Comparison of ENCODE assay signal across 1 cellular context in the genomic region with DNA sequence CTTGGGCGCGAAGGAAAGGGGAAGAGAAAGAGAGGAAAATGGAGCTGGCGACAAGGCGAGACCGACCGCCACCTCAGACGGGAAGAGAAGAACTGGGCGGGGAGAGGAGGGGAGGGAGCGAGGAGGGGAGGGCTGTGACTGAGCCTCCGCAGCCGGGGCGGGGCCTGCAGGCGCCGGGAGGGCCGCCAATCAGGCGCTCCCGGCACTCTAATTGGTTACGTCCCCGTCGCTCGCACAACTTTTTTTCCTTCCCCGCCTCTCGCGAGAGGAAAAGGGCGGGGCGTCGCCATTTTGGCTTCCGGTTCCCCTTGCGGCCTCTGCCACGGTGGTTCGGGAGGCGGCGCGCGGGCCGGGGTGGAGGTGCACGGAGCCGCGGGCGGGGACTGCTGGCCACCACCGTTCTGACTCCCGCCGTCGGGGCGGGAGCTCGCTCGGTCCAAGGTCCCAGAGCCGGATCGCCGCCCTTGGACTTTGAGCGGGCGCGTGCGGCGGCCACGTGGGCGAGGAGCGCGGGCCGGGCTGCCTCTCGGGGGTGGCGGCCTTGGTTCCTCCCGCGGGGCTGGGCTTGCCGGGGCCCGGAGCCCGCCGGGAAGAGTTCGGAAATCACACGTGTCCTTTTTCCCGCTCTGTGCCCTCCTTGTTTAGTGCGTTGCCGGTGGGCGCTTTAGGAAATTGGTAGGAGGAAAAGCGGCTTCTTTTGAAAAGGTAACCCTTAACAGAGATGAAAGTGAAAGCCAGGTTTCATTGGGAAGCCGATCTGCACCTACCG.
TF ChIP-seq lines count a peak whose summit lies in the region.

Gene GDI2 (minus strand): TSS at position 94 of the 769 bp plus-strand sequence. CDS start 176 bp downstream, outside the sequence.

TF ChIP-seq in HEK293, 187 proteins besides CTCF, POLR2A, EP300 and RAD21 (continued from another document and continues in another):
- TF ChIP-seq PRDM4 (tag by site-specific recombination; IDR thresholded peaks at IDR 0.05) (no peak; the same call in 1 of the 2 replicates), ZNF324 (tag by site-specific recombination; IDR thresholded peaks at IDR 0.05) (no peak), ZNF169 (tag by site-specific recombination; IDR thresholded peaks at IDR 0.05) (no peak), BCL11A (tag by site-specific recombination; IDR thresholded peaks at IDR 0.05; ENCODE audit: low read depth) (no peak), HOXD13 (CRISPR knock-in tag; IDR thresholded peaks at IDR 0.05; ENCODE audit: borderline replicate concordance) (no peak), ZNF112 (tag by site-specific recombination; IDR thresholded peaks at IDR 0.05) (no peak), ZNF837 (tag by site-specific recombination; IDR thresholded peaks at IDR 0.05) (no peak), GFI1B (tag by site-specific recombination; IDR thresholded peaks at IDR 0.05) (no peak), GLI2 (tag by site-specific recombination; IDR thresholded peaks at IDR 0.05; ENCODE audit: borderline replicate concordance, low read depth) (no peak), ZNF747 (tag by site-specific recombination; IDR thresholded peaks at IDR 0.05) (no peak), ZNF280D (tag by site-specific recombination; IDR thresholded peaks at IDR 0.05) (no peak), ZNF292 (tag by site-specific recombination; IDR thresholded peaks at IDR 0.05; ENCODE audit: borderline replicate concordance, low read depth) (no peak), ZNF677 (tag by site-specific recombination; IDR thresholded peaks at IDR 0.05) (no peak), ZNF707 (tag by site-specific recombination; IDR thresholded peaks at IDR 0.05) (no peak), ZBTB1 (tag by site-specific recombination; IDR thresholded peaks at IDR 0.05) (no peak), KLF7 (tag by site-specific recombination; IDR thresholded peaks at IDR 0.05; ENCODE audit: borderline replicate concordance) (0 out of 2 replicates have a peak, but pooled peaks have one; percentile 51), ZNF354C (tag by site-specific recombination; IDR thresholded peaks at IDR 0.05; ENCODE audit: borderline replicate concordance, low read depth) (no peak), ZNF658 (tag by site-specific recombination; IDR thresholded peaks at IDR 0.05) (no peak), ZNF830 (tag by site-specific recombination; IDR thresholded peaks at IDR 0.05; ENCODE audit: low read depth) (no peak), SETDB1 (IDR thresholded peaks at IDR 0.05; ENCODE audit: insufficient read length, low read length) (no peak), SP7 (tag by site-specific recombination; IDR thresholded peaks at IDR 0.05) (peak; percentile 47; the same call in 1 of the 2 replicates), ZNF148 (tag by site-specific recombination; IDR thresholded peaks at IDR 0.05; ENCODE audit: borderline replicate concordance) (no peak), PRDM1 (tag by site-specific recombination; IDR thresholded peaks at IDR 0.05) (peak; percentile 42; the same call in 1 of the 2 replicates), ZFHX2 (tag by site-specific recombination; conservative IDR thresholded peaks at IDR 0.05) (peak; percentile 90), BCL11B (tag by site-specific recombination; IDR thresholded peaks at IDR 0.05; ENCODE audit: low read depth) (no peak), ZSCAN30 (tag by site-specific recombination; IDR thresholded peaks at IDR 0.05) (peak; percentile 92), SCRT2 (tag by site-specific recombination; IDR thresholded peaks at IDR 0.05) (no peak), ZNF48 (tag by site-specific recombination; IDR thresholded peaks at IDR 0.05) (no peak), GLIS2 (tag by site-specific recombination; IDR thresholded peaks at IDR 0.05) (peak; percentile 43; the same call in 1 of the 2 replicates), SP3 (tag by site-specific recombination; IDR thresholded peaks at IDR 0.05) (peak; percentile 92), KLF16 (tag by site-specific recombination; IDR thresholded peaks at IDR 0.05) (peak; percentile 79), KLF1 (tag by site-specific recombination; IDR thresholded peaks at IDR 0.05) (peak; percentile 69; the same call in 1 of the 2 replicates), ZNF701 (tag by site-specific recombination; IDR thresholded peaks at IDR 0.05) (no peak), ZNF544 (tag by site-specific recombination; IDR thresholded peaks at IDR 0.05) (no peak), SALL2 (tag by site-specific recombination; IDR thresholded peaks at IDR 0.05; ENCODE audit: borderline replicate concordance) (no peak)
- TF ChIP-seq, protein P1, sequence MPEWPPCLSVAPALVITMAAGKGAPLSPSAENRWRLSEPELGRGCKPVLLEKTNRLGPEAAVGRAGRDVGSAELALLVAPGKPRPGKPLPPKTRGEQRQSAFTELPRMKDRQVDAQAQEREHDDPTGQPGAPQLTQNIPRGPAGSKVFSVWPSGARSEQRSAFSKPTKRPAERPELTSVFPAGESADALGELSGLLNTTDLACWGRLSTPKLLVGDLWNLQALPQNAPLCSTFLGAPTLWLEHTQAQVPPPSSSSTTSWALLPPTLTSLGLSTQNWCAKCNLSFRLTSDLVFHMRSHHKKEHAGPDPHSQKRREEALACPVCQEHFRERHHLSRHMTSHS (tag by site-specific recombination; IDR thresholded peaks at IDR 0.05), result no peak
- TF ChIP-seq, protein P2, sequence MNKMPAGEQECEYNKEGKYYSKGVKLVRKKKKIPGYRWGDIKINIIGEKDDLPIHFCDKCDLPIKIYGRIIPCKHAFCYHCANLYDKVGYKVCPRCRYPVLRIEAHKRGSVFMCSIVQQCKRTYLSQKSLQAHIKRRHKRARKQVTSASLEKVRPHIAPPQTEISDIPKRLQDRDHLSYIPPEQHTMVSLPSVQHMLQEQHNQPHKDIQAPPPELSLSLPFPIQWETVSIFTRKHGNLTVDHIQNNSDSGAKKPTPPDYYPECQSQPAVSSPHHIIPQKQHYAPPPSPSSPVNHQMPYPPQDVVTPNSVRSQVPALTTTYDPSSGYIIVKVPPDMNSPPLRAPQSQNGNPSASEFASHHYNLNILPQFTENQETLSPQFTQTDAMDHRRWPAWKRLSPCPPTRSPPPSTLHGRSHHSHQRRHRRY (tag by site-specific recombination; IDR thresholded peaks at IDR 0.05), result no peak
- TF ChIP-seq, protein P3, sequence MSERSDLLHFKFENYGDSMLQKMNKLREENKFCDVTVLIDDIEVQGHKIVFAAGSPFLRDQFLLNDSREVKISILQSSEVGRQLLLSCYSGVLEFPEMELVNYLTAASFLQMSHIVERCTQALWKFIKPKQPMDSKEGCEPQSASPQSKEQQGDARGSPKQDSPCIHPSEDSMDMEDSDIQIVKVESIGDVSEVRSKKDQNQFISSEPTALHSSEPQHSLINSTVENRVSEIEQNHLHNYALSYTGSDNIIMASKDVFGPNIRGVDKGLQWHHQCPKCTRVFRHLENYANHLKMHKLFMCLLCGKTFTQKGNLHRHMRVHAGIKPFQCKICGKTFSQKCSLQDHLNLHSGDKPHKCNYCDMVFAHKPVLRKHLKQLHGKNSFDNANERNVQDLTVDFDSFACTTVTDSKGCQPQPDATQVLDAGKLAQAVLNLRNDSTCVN (tag by site-specific recombination; optimal IDR thresholded peaks at IDR 0.05), result peak; percentile 96
- TF ChIP-seq, protein P4, sequence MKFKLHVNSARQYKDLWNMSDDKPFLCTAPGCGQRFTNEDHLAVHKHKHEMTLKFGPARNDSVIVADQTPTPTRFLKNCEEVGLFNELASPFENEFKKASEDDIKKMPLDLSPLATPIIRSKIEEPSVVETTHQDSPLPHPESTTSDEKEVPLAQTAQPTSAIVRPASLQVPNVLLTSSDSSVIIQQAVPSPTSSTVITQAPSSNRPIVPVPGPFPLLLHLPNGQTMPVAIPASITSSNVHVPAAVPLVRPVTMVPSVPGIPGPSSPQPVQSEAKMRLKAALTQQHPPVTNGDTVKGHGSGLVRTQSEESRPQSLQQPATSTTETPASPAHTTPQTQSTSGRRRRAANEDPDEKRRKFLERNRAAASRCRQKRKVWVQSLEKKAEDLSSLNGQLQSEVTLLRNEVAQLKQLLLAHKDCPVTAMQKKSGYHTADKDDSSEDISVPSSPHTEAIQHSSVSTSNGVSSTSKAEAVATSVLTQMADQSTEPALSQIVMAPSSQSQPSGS (tag by site-specific recombination; IDR thresholded peaks at IDR 0.05; ENCODE audit: low read depth), result no peak
- TF ChIP-seq, protein P5, sequence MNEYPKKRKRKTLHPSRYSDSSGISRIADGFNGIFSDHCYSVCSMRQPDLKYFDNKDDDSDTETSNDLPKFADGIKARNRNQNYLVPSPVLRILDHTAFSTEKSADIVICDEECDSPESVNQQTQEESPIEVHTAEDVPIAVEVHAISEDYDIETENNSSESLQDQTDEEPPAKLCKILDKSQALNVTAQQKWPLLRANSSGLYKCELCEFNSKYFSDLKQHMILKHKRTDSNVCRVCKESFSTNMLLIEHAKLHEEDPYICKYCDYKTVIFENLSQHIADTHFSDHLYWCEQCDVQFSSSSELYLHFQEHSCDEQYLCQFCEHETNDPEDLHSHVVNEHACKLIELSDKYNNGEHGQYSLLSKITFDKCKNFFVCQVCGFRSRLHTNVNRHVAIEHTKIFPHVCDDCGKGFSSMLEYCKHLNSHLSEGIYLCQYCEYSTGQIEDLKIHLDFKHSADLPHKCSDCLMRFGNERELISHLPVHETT (tag by site-specific recombination; IDR thresholded peaks at IDR 0.05), result peak; percentile 59; the same call in 1 of the 2 replicates
- TF ChIP-seq, protein P6, sequence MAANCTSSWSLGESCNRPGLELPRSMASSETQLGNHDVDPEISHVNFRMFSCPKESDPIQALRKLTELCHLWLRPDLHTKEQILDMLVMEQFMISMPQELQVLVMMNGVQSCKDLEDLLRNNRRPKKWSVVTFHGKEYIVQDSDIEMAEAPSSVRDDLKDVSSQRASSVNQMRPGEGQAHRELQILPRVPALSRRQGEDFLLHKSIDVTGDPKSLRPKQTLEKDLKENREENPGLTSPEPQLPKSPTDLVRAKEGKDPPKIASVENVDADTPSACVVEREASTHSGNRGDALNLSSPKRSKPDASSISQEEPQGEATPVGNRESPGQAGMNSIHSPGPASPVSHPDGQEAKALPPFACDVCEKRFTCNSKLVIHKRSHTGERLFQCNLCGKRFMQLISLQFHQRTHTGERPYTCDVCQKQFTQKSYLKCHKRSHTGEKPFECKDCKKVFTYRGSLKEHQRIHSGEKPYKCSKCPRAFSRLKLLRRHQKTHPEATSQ (tag by site-specific recombination; IDR thresholded peaks at IDR 0.05), result peak; percentile 74
- TF ChIP-seq, protein P7, sequence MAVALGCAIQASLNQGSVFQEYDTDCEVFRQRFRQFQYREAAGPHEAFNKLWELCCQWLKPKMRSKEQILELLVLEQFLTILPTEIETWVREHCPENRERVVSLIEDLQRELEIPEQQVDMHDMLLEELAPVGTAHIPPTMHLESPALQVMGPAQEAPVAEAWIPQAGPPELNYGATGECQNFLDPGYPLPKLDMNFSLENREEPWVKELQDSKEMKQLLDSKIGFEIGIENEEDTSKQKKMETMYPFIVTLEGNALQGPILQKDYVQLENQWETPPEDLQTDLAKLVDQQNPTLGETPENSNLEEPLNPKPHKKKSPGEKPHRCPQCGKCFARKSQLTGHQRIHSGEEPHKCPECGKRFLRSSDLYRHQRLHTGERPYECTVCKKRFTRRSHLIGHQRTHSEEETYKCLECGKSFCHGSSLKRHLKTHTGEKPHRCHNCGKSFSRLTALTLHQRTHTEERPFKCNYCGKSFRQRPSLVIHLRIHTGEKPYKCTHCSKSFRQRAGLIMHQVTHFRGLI (tag by site-specific recombination; IDR thresholded peaks at IDR 0.05), result peak; percentile 53; the same call in 1 of the 2 replicates
